Comparison of ENCODE assay signal across 11 cellular contexts in genomic region chr20:64131406-64131805, GRCh38. TPM values are rescaled to one million over a fixed set of nuclear protein-coding genes. Genes with fewer than 3 reads are reported as not detected.
A peak's percentile ranks its signal among the peaks of the same experiment; 100 is the strongest.
DNase-seq lines count a peak whose midpoint lies in the region; ATAC-seq and TF ChIP-seq lines count a peak whose summit lies in the region.
"Had no signal": no experiment of that assay in that cellular context is flagged by ENCODE, and none has a peak within 500 bp of the region (broad histone marks: within the 10 kb centered on the region; RNA-seq: fewer than 3 reads in every experiment).

No MANE protein-coding gene starts in this region.

- no peaks in the 10 kb centered on the region for H3K9me3 ChIP-seq in mucosa of descending colon

- peak; percentile 54 to 63 for ATAC-seq in activated naive CD4-positive, alpha-beta T cell treated with anti-CD3 and anti-CD28 coated beads, Interleukin-2, amount 50 U/mL, for 72 hours
- ATAC-seq in mucosa of descending colon (peak; percentile 22), HG03097 (IDR thresholded peaks at IDR 0.05; ENCODE audit: low FRiP score, unreplicated experiment) (no peak)

- intact Hi-C loops in mucosa of descending colon (cut with DNase I, micrococcal nuclease) = no loop called here

- peak; percentile 49 for TF ChIP-seq CTCF in LNCAP (IDR thresholded peaks at IDR 0.05)
- TF ChIP-seq CTCF in mucosa of descending colon (IDR thresholded peaks at IDR 0.05) = no peak

- no peaks in the 10 kb centered on the region for H3K36me3 ChIP-seq in mucosa of descending colon (ENCODE audit: low read depth)
- H3K36me3 ChIP-seq: BLaER1 treated with 17β-estradiol and CSF1 and Interleukin-3, amounts not matched to agents 10 nM and 100 nM had no signal

- H3K36me3 Mint-ChIP-seq in activated naive CD4-positive, alpha-beta T cell treated with anti-CD3 and anti-CD28 coated beads, Interleukin-2, amount 50 U/mL, for 72 hours = no peaks in the 10 kb centered on the region

- DNase-seq in NCI-H2171 treated with DMSO at 0.1 percent for 48 hours (lab: John Stamatoyannopoulos, UW) = peak; percentile 19
- DNase-seq in NCI-H2171 (lab: John Stamatoyannopoulos, UW) = no peak
- DNase-seq in activated naive CD4-positive, alpha-beta T cell treated with anti-CD3 and anti-CD28 coated beads, Interleukin-2, amount 50 U/mL, for 72 hours (ENCODE audit: low spot score in 2 of 2) = peak in 1 of 2 donors; percentile 44
- DNase-seq in mucosa of descending colon = no peak
- DNase-seq in NOMO-1 treated with dmso at 0.1 percent for 144 hours (lab: John Stamatoyannopoulos, UW; ENCODE audit: unreplicated experiment) = no peak
- DNase-seq in activated T-cell treated with anti-CD3 and anti-CD28 coated beads for 4 hours = no peak
- DNase-seq: activated T-cell treated with anti-CD3 and anti-CD28 coated beads, Interleukin-2, amount 50 U/mL, for 72 hours had no signal

- no peak overlapping the region for H3K4me3 ChIP-seq in mucosa of descending colon
- H3K4me3 ChIP-seq: BLaER1 treated with 17β-estradiol and CSF1 and Interleukin-3, amounts not matched to agents 10 nM and 100 nM; lung had no signal

- no peak overlapping the region for H3K27ac Mint-ChIP-seq in activated naive CD4-positive, alpha-beta T cell treated with anti-CD3 and anti-CD28 coated beads, Interleukin-2, amount 50 U/mL, for 72 hours
- H3K27ac Mint-ChIP-seq: activated T-cell treated with anti-CD3 and anti-CD28 coated beads, Interleukin-2, amount 50 U/mL, for 72 hours had no signal

- H3K4me1 ChIP-seq in mucosa of descending colon (ENCODE audit: low read depth) = no peaks in the 10 kb centered on the region
- H3K4me1 ChIP-seq: BLaER1 treated with 17β-estradiol and CSF1 and Interleukin-3, amounts not matched to agents 10 nM and 100 nM had no signal

- H3K9me3 Mint-ChIP-seq in activated naive CD4-positive, alpha-beta T cell treated with anti-CD3 and anti-CD28 coated beads, Interleukin-2, amount 50 U/mL, for 72 hours = no peaks in the 10 kb centered on the region
- H3K9me3 Mint-ChIP-seq: activated T-cell treated with anti-CD3 and anti-CD28 coated beads, Interleukin-2, amount 50 U/mL, for 72 hours had no signal

RNA-seq across cellular contexts. Expression of gene NPBWR2, which starts 24.0 kb away (rescaled TPM):
- total RNA-seq in activated naive CD4-positive, alpha-beta T cell treated with anti-CD3 and anti-CD28 coated beads, Interleukin-2, amount 50 U/mL, for 72 hours = not detected
- not detected for total RNA-seq in mucosa of descending colon
- total RNA-seq: activated T-cell treated with anti-CD3 and anti-CD28 coated beads, Interleukin-2, amount 50 U/mL, for 72 hours; lung had no signal

RNA-seq across cellular contexts. Expression of gene MYT1, which starts 32.8 kb away (rescaled TPM):
- under 1 TPM in 1 of 2 donors, not detected in 1; 0.16 TPM for total RNA-seq in activated naive CD4-positive, alpha-beta T cell treated with anti-CD3 and anti-CD28 coated beads, Interleukin-2, amount 50 U/mL, for 72 hours
- under 1 TPM; 0.12 to 0.76 (median 0.14) TPM for total RNA-seq in mucosa of descending colon

RNA-seq across cellular contexts. Expression of gene LKAAEAR1, which starts 47.2 kb away (rescaled TPM):
- not detected for total RNA-seq in activated naive CD4-positive, alpha-beta T cell treated with anti-CD3 and anti-CD28 coated beads, Interleukin-2, amount 50 U/mL, for 72 hours
- not detected for total RNA-seq in mucosa of descending colon

RNA-seq across cellular contexts. Expression of gene OPRL1, which starts 51.5 kb away (rescaled TPM):
- total RNA-seq in activated naive CD4-positive, alpha-beta T cell treated with anti-CD3 and anti-CD28 coated beads, Interleukin-2, amount 50 U/mL, for 72 hours = 1 to 10 TPM in 1 of 2 donors, under 1 TPM in 1; 0.32 to 1.2 TPM
- total RNA-seq in mucosa of descending colon = under 1 TPM; 0.26 to 0.76 (median 0.39) TPM

RNA-seq across cellular contexts. Expression of gene RGS19, which starts 52.1 kb away (rescaled TPM):
- 10 to 100 TPM; 21.5 to 47.8 TPM for total RNA-seq in activated naive CD4-positive, alpha-beta T cell treated with anti-CD3 and anti-CD28 coated beads, Interleukin-2, amount 50 U/mL, for 72 hours
- 1 to 10 TPM; 4.7 to 6.9 (median 6.5) TPM for total RNA-seq in mucosa of descending colon
